ENCODE assay signal across 19 cellular contexts in genomic region chr5:111422245-111422644, GRCh38.
DNase-seq lines count a peak whose midpoint lies in the region; ATAC-seq, FAIRE-seq and TF ChIP-seq lines count a peak whose summit lies in the region.
"Had no signal": no experiment of that assay in that cellular context is flagged by ENCODE, and none has a peak within 500 bp of the region (broad histone marks: within the 10 kb centered on the region; RNA-seq: fewer than 3 reads in every experiment).

No MANE protein-coding gene starts in this region.

- H3K4me3 ChIP-seq in gastrocnemius medialis = no peak overlapping the region
- no peak overlapping the region for H3K4me3 ChIP-seq in kidney (ENCODE audit: low read length in 2 of 2)

- in situ Hi-C loops in gastrocnemius medialis (cut with MboI; ENCODE audit: low sequenced_read_pairs in 4 of 4) = no loop called here

- peaks cover 15% of the 10 kb centered on the region for H3K4me1 Mint-ChIP-seq in activated CD4-positive, alpha-beta T cell treated with anti-CD3 and anti-CD28 coated beads for 36 hours
- peaks cover 16% of the 10 kb centered on the region for H3K4me1 Mint-ChIP-seq in brain
- H3K4me1 Mint-ChIP-seq: CD14-positive monocyte, neural crest cell had no signal

- H3K9me3 Mint-ChIP-seq in activated CD4-positive, alpha-beta T cell treated with anti-CD3 and anti-CD28 coated beads for 36 hours (ENCODE audit: low read depth) = peaks cover 8% of the 10 kb centered on the region
- peaks cover 3 to 22% (median 15%) of the 10 kb centered on the region in 5 experiments for H3K9me3 Mint-ChIP-seq in brain
- H3K9me3 Mint-ChIP-seq: neural crest cell had no signal

- H3K4me1 ChIP-seq in gastrocnemius medialis (no peaks in the 10 kb centered on the region), kidney (ENCODE audit: control insufficient read depth in 1 of 2, insufficient read depth in 1 of 2, low read depth in 1 of 2, low read length in 2 of 2) (no peaks in the 10 kb centered on the region)

- no peaks in the 10 kb centered on the region for H3K27me3 Mint-ChIP-seq in activated CD4-positive, alpha-beta T cell treated with anti-CD3 and anti-CD28 coated beads for 36 hours
- no peaks in the 10 kb centered on the region for H3K27me3 Mint-ChIP-seq in brain

- peaks cover 39% of the 10 kb centered on the region for H3K36me3 Mint-ChIP-seq in activated CD4-positive, alpha-beta T cell treated with anti-CD3 and anti-CD28 coated beads for 36 hours (ENCODE audit: low read depth)
- peaks cover 17% of the 10 kb centered on the region for H3K36me3 Mint-ChIP-seq in brain
- H3K36me3 Mint-ChIP-seq: CD14-positive monocyte had no signal

- no peaks in the 10 kb centered on the region for H3K9me3 ChIP-seq in gastrocnemius medialis
- H3K9me3 ChIP-seq in kidney (ENCODE audit: control insufficient read depth in 1 of 2, low read length in 2 of 2) = no peaks in the 10 kb centered on the region

- DNase-seq in activated CD4-positive, alpha-beta T cell treated with anti-CD3 and anti-CD28 coated beads for 36 hours = no peak
- no peak for DNase-seq in activated CD4-positive, alpha-beta T cell treated with anti-CD3 and anti-CD28 coated beads for 48 hours
- DNase-seq in gastrocnemius medialis (no peak), kidney (no peak)
- DNase-seq in activated CD4-positive, CD25-positive, alpha-beta regulatory T cell (lab: John Stamatoyannopoulos, UW) = no peak
- DNase-seq: 8988T, aorta, cortex of kidney, erythroblast, head of caudate nucleus, islet precursor cell, NCI-H1436, NCI-H345, OCI-M1 had no signal

- no peak overlapping the region for H3K27ac ChIP-seq in gastrocnemius medialis
- H3K27ac ChIP-seq in kidney (ENCODE audit: low read depth in 2 of 2, low read length in 2 of 2) = no peak overlapping the region

- H3K27me3 ChIP-seq in gastrocnemius medialis = no peaks in the 10 kb centered on the region

- intact Hi-C loops in activated CD4-positive, alpha-beta T cell treated with anti-CD3 and anti-CD28 coated beads for 36 hours (cut with DNase I, micrococcal nuclease) = no loop called here
- intact Hi-C loops in gastrocnemius medialis (cut with DNase I; ENCODE audit: low total_unique reads) (no loop called here), kidney (cut with DNase I) (no loop called here)

- CTCF ChIA-PET in activated CD4-positive, alpha-beta T cell treated with anti-CD3 and anti-CD28 coated beads for 36 hours (lab: Charles Lee) = no interaction called here

- no peak for TF ChIP-seq POLR2A in gastrocnemius medialis (IDR thresholded peaks at IDR 0.05)

- no peak overlapping the region for H3K4me3 Mint-ChIP-seq in activated CD4-positive, alpha-beta T cell treated with anti-CD3 and anti-CD28 coated beads for 36 hours
- H3K4me3 Mint-ChIP-seq in brain = peak overlapping the region in 1 of 5 experiments; percentile 46
- H3K4me3 Mint-ChIP-seq: CD14-positive monocyte, neural crest cell had no signal

- H3K27ac Mint-ChIP-seq in activated CD4-positive, alpha-beta T cell treated with anti-CD3 and anti-CD28 coated beads for 36 hours = no peak overlapping the region
- H3K27ac Mint-ChIP-seq in brain = peak overlapping the region in 4 of 5 experiments; percentile 73 to 94 (median 80)
- H3K27ac Mint-ChIP-seq: CD14-positive monocyte had no signal

- TF ChIP-seq CTCF in brain (conservative IDR thresholded peaks at IDR 0.05) = no peak
- no peak for TF ChIP-seq CTCF in gastrocnemius medialis (IDR thresholded peaks at IDR 0.05 in 4 of 5, conservative IDR thresholded peaks at IDR 0.05 in 1 of 5)
- no peak for TF ChIP-seq CTCF in kidney (IDR thresholded peaks at IDR 0.05; ENCODE audit: borderline replicate concordance, extremely low read depth, insufficient read depth)

- H3K36me3 ChIP-seq in gastrocnemius medialis = no peaks in the 10 kb centered on the region
- no peaks in the 10 kb centered on the region for H3K36me3 ChIP-seq in kidney (ENCODE audit: control insufficient read depth in 1 of 2, insufficient read depth in 2 of 2, low read length in 2 of 2)

- FAIRE-seq in kidney (lab: Jason Lieb, UNC) = no peak

- ATAC-seq in activated CD4-positive, alpha-beta T cell treated with anti-CD3 and anti-CD28 coated beads for 36 hours = peak; percentile 51
- ATAC-seq in GM21381 (IDR thresholded peaks at IDR 0.05; ENCODE audit: unreplicated experiment) = peak; percentile 91
- peak; percentile 84 for ATAC-seq in HG02973 (IDR thresholded peaks at IDR 0.05; ENCODE audit: unreplicated experiment)
- ATAC-seq in gastrocnemius medialis = no peak

- POLR2A ChIA-PET in activated CD4-positive, alpha-beta T cell treated with anti-CD3 and anti-CD28 coated beads for 36 hours (lab: Charles Lee) = no interaction called here

- H3K9ac ChIP-seq in kidney (ENCODE audit: low read length in 2 of 2) = no peak overlapping the region

Comparison
In these comparisons a context has a peak if more than half of its experiments do, and no peak if none do; other contexts are left out.
1. ATAC-seq: peak in activated CD4-positive, alpha-beta T cell treated with anti-CD3 and anti-CD28 coated beads for 36 hours (single experiment), GM21381 (single experiment) and HG02973 (single experiment); none in gastrocnemius medialis (0 of 2).